In the genomic region with DNA sequence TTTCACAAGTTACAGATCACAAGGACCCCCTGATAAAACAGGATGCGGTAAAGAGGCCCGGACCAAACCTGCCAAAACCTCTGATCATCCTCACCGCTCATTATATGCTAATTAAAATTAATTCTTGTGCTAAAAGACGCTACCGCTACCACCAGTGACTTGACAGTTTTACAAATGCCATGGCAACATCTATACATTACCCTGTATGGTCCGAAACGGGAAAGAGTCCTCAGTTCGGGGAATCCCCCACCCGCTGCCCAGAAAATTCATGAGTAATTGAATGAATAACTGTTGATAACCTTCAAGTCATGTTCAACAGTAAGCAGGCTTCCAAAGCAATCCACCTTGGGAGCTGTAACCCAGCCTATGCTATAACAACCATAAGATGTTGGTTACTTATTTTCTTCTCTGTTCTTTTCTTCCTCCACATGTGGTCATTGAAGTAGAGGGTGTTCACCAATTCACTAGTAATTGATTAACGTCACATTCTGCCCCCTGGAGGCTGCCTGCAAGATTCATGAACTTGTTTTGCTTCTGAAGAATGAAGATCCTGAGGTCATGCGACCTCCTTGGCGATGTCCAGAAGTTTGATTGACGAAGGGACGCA, we compare ENCODE assay signal across 8 cellular contexts. TPM values are rescaled to one million over a fixed set of nuclear protein-coding genes. Genes with fewer than 3 reads are reported as not detected.
DNase-seq lines count a peak whose midpoint lies in the region; ATAC-seq and TF ChIP-seq lines count a peak whose summit lies in the region.

No MANE protein-coding gene starts in this region.

- no peaks in the 10 kb centered on the region for H3K9me3 ChIP-seq in adipocyte (ENCODE audit: control insufficient read depth, low read length)

- H3K27me3 Mint-ChIP-seq in T-helper 1 cell treated with Interleukin-12 subunit alpha and Interleukin-12 subunit beta and Interleukin-4 antibody, amounts not matched to agents 30 μg/mL and 1 μg/mL, for 36 hours (ENCODE audit: low read depth), result no peaks in the 10 kb centered on the region

- H3K36me3 ChIP-seq in adipocyte (ENCODE audit: control insufficient read depth, insufficient read depth, low read length, severe bottlenecking), result no peaks in the 10 kb centered on the region
- H3K36me3 ChIP-seq in kidney epithelial cell (ENCODE audit: control insufficient read depth, insufficient read depth, low read length), result no peaks in the 10 kb centered on the region

- TF ChIP-seq CTCF in GM12875 (IDR thresholded peaks at IDR 0.05; ENCODE audit: borderline replicate concordance, insufficient read depth, low read depth, low read length) (peak; percentile 66), kidney epithelial cell (IDR thresholded peaks at IDR 0.05; ENCODE audit: insufficient read depth, low read length, poor library complexity, severe bottlenecking) (peak; percentile 47)

- H3K4me3 ChIP-seq in GM12875 (ENCODE audit: low read depth, low read length), result no peak overlapping the region
- H3K4me3 ChIP-seq in adipocyte (ENCODE audit: low read length), result no peak overlapping the region
- H3K4me3 ChIP-seq in kidney epithelial cell (ENCODE audit: low read depth, low read length), result no peak overlapping the region

- H3K27me3 ChIP-seq in adipocyte (replicated peaks; ENCODE audit: control insufficient read depth, insufficient read depth, low read length) (peaks cover 26% of the 10 kb centered on the region), kidney epithelial cell (ENCODE audit: control insufficient read depth, insufficient read depth, low read length) (peaks cover 18% of the 10 kb centered on the region)

- H3K36me3 Mint-ChIP-seq in T-helper 1 cell treated with Interleukin-12 subunit alpha and Interleukin-12 subunit beta and Interleukin-4 antibody, amounts not matched to agents 30 μg/mL and 1 μg/mL, for 36 hours (ENCODE audit: low read depth), result no peaks in the 10 kb centered on the region

- no peaks in the 10 kb centered on the region for H3K4me1 ChIP-seq in adipocyte (ENCODE audit: control insufficient read depth, insufficient read depth, low read length)

- H3K4me1 Mint-ChIP-seq in T-helper 1 cell treated with Interleukin-12 subunit alpha and Interleukin-12 subunit beta and Interleukin-4 antibody, amounts not matched to agents 30 μg/mL and 1 μg/mL, for 36 hours (ENCODE audit: low read depth), result peaks cover 41% of the 10 kb centered on the region

- H3K9me3 Mint-ChIP-seq in T-helper 1 cell treated with Interleukin-12 subunit alpha and Interleukin-12 subunit beta and Interleukin-4 antibody, amounts not matched to agents 30 μg/mL and 1 μg/mL, for 36 hours, result no peaks in the 10 kb centered on the region

- peak overlapping the region; percentile 37 for H3K4me3 Mint-ChIP-seq in T-helper 1 cell treated with Interleukin-12 subunit alpha and Interleukin-12 subunit beta and Interleukin-4 antibody, amounts not matched to agents 30 μg/mL and 1 μg/mL, for 36 hours

- no peak overlapping the region for H3K9ac ChIP-seq in adipocyte (ENCODE audit: low read length)

- ATAC-seq in HG03565 (IDR thresholded peaks at IDR 0.05; ENCODE audit: unreplicated experiment), result peak; percentile 30

- peak; percentile 60 for DNase-seq in adipocyte (ENCODE audit: low read depth)
- no peak for DNase-seq in kidney epithelial cell (ENCODE audit: low read depth)
- DNase-seq in stimulated activated CD8-positive, alpha-beta memory T cell treated with anti-CD3 and anti-CD28 coated beads, Interleukin-15, amount 100 ng/mL, for 24 hours (ENCODE audit: low read depth), result peak; percentile 17
- DNase-seq in ureter (ENCODE audit: low spot score), result no peak
- no peak for DNase-seq in middle frontal gyrus (ENCODE audit: extremely low spot score, low spot score)

- peak overlapping the region; percentile 84 for H3K27ac Mint-ChIP-seq in T-helper 1 cell treated with Interleukin-12 subunit alpha and Interleukin-12 subunit beta and Interleukin-4 antibody, amounts not matched to agents 30 μg/mL and 1 μg/mL, for 36 hours

RNA-seq across cellular contexts. Expression of a gene that starts 20.6 kb away (rescaled TPM):
- total RNA-seq in kidney epithelial cell, result not detected in 2 replicates
- 1.0 TPM for total RNA-seq in ureter

RNA-seq across cellular contexts. Expression of a gene that starts 34.8 kb away (rescaled TPM):
- total RNA-seq in kidney epithelial cell (2.9 and 3.1 TPM in 2 replicates), ureter (63.6 TPM)

RNA-seq across cellular contexts. Expression of a gene that starts 40.6 kb away (rescaled TPM):
- total RNA-seq in kidney epithelial cell (8.1 and 9.7 TPM in 2 replicates), ureter (27.8 TPM)

Comparison
In these comparisons a context has a peak if more than half of its experiments do, and no peak if none do; other contexts are left out.
1. DNase-seq: peak in adipocyte (single experiment) and stimulated activated CD8-positive, alpha-beta memory T cell treated with anti-CD3 and anti-CD28 coated beads, Interleukin-15, amount 100 ng/mL, for 24 hours (single experiment); none in kidney epithelial cell (single experiment), ureter (single experiment) and middle frontal gyrus (single experiment).
2. RNA of a gene that starts 34.8 kb away (total RNA-seq): 63.6 TPM in ureter (single experiment); 2.9 to 3.1 TPM in kidney epithelial cell; every median in the first group is over 10 times any median in the second.